30 cellular contexts compared by ENCODE assay signal in genomic region chr12:112851024-112851777, GRCh38. TPM values are rescaled to one million over a fixed set of nuclear protein-coding genes. Genes with fewer than 3 reads are reported as not detected.
"Had no signal": no experiment of that assay in that cellular context is flagged by ENCODE, and none has a peak within 500 bp of the region (broad histone marks: within the 10 kb centered on the region; RNA-seq: fewer than 3 reads in every experiment).

No MANE protein-coding gene starts in this region.

- H3K4me3 Mint-ChIP-seq: activated CD8-positive, alpha-beta memory T cell treated with anti-CD3 and anti-CD28 coated beads, Interleukin-2, amount 10 ng/mL, durations not matched to agents 7 days and 5 days; activated CD8-positive, alpha-beta T cell treated with anti-CD3 and anti-CD28 coated beads, Interleukin-2, amount 10 ng/mL, durations not matched to agents 7 days and 5 days; activated naive CD4-positive, alpha-beta T cell treated with anti-CD3 and anti-CD28 coated beads, Interleukin-2, amount 50 U/mL, for 24 hours; activated naive CD8-positive, alpha-beta T cell treated with anti-CD3 and anti-CD28 coated beads, Interleukin-2, amount 50 U/mL, for 24 hours; naive B cell; nephron progenitor cell; type B pancreatic cell; WTC11 had no signal

- H3K4me3 ChIP-seq: right lobe of liver, thoracic aorta, uterus had no signal

- H3K27ac Mint-ChIP-seq: activated CD8-positive, alpha-beta memory T cell treated with anti-CD3 and anti-CD28 coated beads, Interleukin-2, amount 10 ng/mL, durations not matched to agents 7 days and 5 days; activated CD8-positive, alpha-beta T cell treated with anti-CD3 and anti-CD28 coated beads, Interleukin-2, amount 10 ng/mL, durations not matched to agents 7 days and 5 days; activated naive CD4-positive, alpha-beta T cell treated with anti-CD3 and anti-CD28 coated beads, Interleukin-2, amount 50 U/mL, for 24 hours; activated naive CD8-positive, alpha-beta T cell treated with anti-CD3 and anti-CD28 coated beads, Interleukin-2, amount 50 U/mL, for 24 hours; activated T-helper 2 cell treated with anti-CD3 and anti-CD28 coated beads, Interferon-gamma antibody, Interleukin-2, Interleukin-4, amounts not matched to agents 10 μg/mL and 5 μg/mL and 100 μg/mL, durations not matched to agents 14 hours and 24 hours and 36 hours; nephron progenitor cell; progenitor cell of endocrine pancreas; type B pancreatic cell; WTC11 had no signal

- DNase-seq: activated CD4-positive, alpha-beta T cell treated with anti-CD3 and anti-CD28 coated beads, Interleukin-2, amount 50 U/mL, for 1 hour; activated CD8-positive, alpha-beta memory T cell treated with anti-CD3 and anti-CD28 coated beads, Interleukin-2, amount 10 ng/mL, durations not matched to agents 7 days and 5 days; activated CD8-positive, alpha-beta T cell treated with anti-CD3 and anti-CD28 coated beads, Interleukin-2, amount 10 ng/mL, durations not matched to agents 7 days and 5 days; activated naive CD8-positive, alpha-beta T cell treated with anti-CD3 and anti-CD28 coated beads, Interleukin-2, amount 50 U/mL, for 24 hours; activated T-cell treated with anti-CD3 and anti-CD28 coated beads, Interleukin-2, amount 50 U/mL, for 48 hours; central memory CD4-positive, alpha-beta T cell; effector memory CD4-positive, alpha-beta T cell; erythroblast; hippocampal formation; left ventricle myocardium superior; naive B cell; nephron progenitor cell; right lobe of liver; stimulated activated CD4-positive, alpha-beta T cell treated with anti-CD3 and anti-CD28 coated beads, Interleukin-4, amount 100 ng/mL, for 1 hour; stimulated activated naive CD8-positive, alpha-beta T cell treated with anti-CD3 and anti-CD28 coated beads, Interleukin-15, Interleukin-2, amounts not matched to agents 100 U/mL and 50 U/mL, for 24 hours; T-helper 2 cell had no signal

- H3K27ac ChIP-seq: neutrophil, right lobe of liver, thoracic aorta, uterus had no signal

- H3K4me1 Mint-ChIP-seq: activated CD8-positive, alpha-beta memory T cell treated with anti-CD3 and anti-CD28 coated beads, Interleukin-2, amount 10 ng/mL, durations not matched to agents 7 days and 5 days; activated naive CD4-positive, alpha-beta T cell treated with anti-CD3 and anti-CD28 coated beads, Interleukin-2, amount 50 U/mL, for 24 hours; activated naive CD8-positive, alpha-beta T cell treated with anti-CD3 and anti-CD28 coated beads, Interleukin-2, amount 50 U/mL, for 24 hours; naive B cell had no signal

- H3K9me3 ChIP-seq: neutrophil, right lobe of liver, thoracic aorta, uterus had no signal

- H3K4me1 ChIP-seq: right lobe of liver, uterus had no signal

- H3K27me3 ChIP-seq: right lobe of liver, uterus had no signal

- H3K36me3 Mint-ChIP-seq: activated CD8-positive, alpha-beta memory T cell treated with anti-CD3 and anti-CD28 coated beads, Interleukin-2, amount 10 ng/mL, durations not matched to agents 7 days and 5 days; activated naive CD4-positive, alpha-beta T cell treated with anti-CD3 and anti-CD28 coated beads, Interleukin-2, amount 50 U/mL, for 24 hours; type B pancreatic cell; WTC11 had no signal

- H3K36me3 ChIP-seq: neutrophil, right lobe of liver, thoracic aorta, uterus had no signal

- H3K9me3 Mint-ChIP-seq: activated naive CD4-positive, alpha-beta T cell treated with anti-CD3 and anti-CD28 coated beads, Interleukin-2, amount 50 U/mL, for 24 hours; activated naive CD8-positive, alpha-beta T cell treated with anti-CD3 and anti-CD28 coated beads, Interleukin-2, amount 50 U/mL, for 24 hours; activated T-helper 2 cell treated with anti-CD3 and anti-CD28 coated beads, Interferon-gamma antibody, Interleukin-2, Interleukin-4, amounts not matched to agents 10 μg/mL and 5 μg/mL and 100 μg/mL, durations not matched to agents 14 hours and 24 hours and 36 hours; naive B cell; nephron progenitor cell; type B pancreatic cell had no signal

RNA-seq across cellular contexts. Expression of gene RPH3A, which starts 59.7 kb away (rescaled TPM):
- total RNA-seq: activated CD8-positive, alpha-beta memory T cell treated with anti-CD3 and anti-CD28 coated beads, Interleukin-2, amount 10 ng/mL, durations not matched to agents 7 days and 5 days; activated CD8-positive, alpha-beta T cell treated with anti-CD3 and anti-CD28 coated beads, Interleukin-2, amount 10 ng/mL, durations not matched to agents 7 days and 5 days; activated T-helper 2 cell treated with anti-CD3 and anti-CD28 coated beads, Interferon-gamma antibody, Interleukin-2, Interleukin-4, amounts not matched to agents 10 μg/mL and 5 μg/mL and 100 μg/mL, durations not matched to agents 14 hours and 24 hours and 36 hours; dermis microvascular lymphatic vessel endothelial cell; left ventricle myocardium superior; lung microvascular endothelial cell; osteocyte; progenitor cell of endocrine pancreas; renal cortical epithelial cell; skeletal muscle tissue; thoracic aorta had no signal
- polyA plus RNA-seq: keratinocyte had no signal
